ENCODE assay signal across 1 cellular context in genomic region chr6:161135695-161136591, GRCh38.
TF ChIP-seq lines count a peak whose summit lies in the region.

No MANE protein-coding gene starts in this region.

TF ChIP-seq in HepG2, 621 proteins besides CTCF, POLR2A, EP300 and RAD21 (continued from another document):
- TF ChIP-seq ZNF646 (CRISPR knock-in tag; IDR thresholded peaks at IDR 0.05) = no peak
- 0 out of 2 replicates have a peak, but pooled peaks have one; percentile 37 for TF ChIP-seq NRL (CRISPR knock-in tag; IDR thresholded peaks at IDR 0.05; ENCODE audit: borderline replicate concordance)
- peak; percentile 19 for TF ChIP-seq YY1 (IDR thresholded peaks at IDR 0.05; ENCODE audit: insufficient read depth, insufficient replicate concordance, low read depth, low read length)
- peak; percentile 30; the same call in 1 of the 2 replicates for TF ChIP-seq HOXA3 (CRISPR knock-in tag; IDR thresholded peaks at IDR 0.05)
- TF ChIP-seq SOX6 (IDR thresholded peaks at IDR 0.05) = no peak
- peak; percentile 71 for TF ChIP-seq SOX6 (CRISPR knock-in tag; IDR thresholded peaks at IDR 0.05)
- TF ChIP-seq CEBPG (CRISPR knock-in tag; IDR thresholded peaks at IDR 0.05) = 0 out of 2 replicates have a peak, but pooled peaks have one; percentile 19
- TF ChIP-seq THRA (CRISPR knock-in tag; IDR thresholded peaks at IDR 0.05; ENCODE audit: borderline replicate concordance) = 0 out of 2 replicates have a peak, but pooled peaks have one; percentile 54
- peak; percentile 33; the same call in 1 of the 2 replicates for TF ChIP-seq ZMYM4 (CRISPR knock-in tag; IDR thresholded peaks at IDR 0.05)
- no peak for TF ChIP-seq ZBTB26 (CRISPR knock-in tag; IDR thresholded peaks at IDR 0.05; ENCODE audit: borderline replicate concordance)
- no peak for TF ChIP-seq ATF3 (CRISPR knock-in tag; IDR thresholded peaks at IDR 0.05)
- TF ChIP-seq EHMT2 (IDR thresholded peaks at IDR 0.05; ENCODE audit: borderline replicate concordance, low read depth, low read length) = peak; percentile 49; the same call in 1 of the 2 replicates
